8 cellular contexts compared by ENCODE assay signal in genomic region chr1:61452354-61452990, GRCh38.
DNase-seq lines count a peak whose midpoint lies in the region; ATAC-seq and TF ChIP-seq lines count a peak whose summit lies in the region.

No MANE protein-coding gene starts in this region.

- ATAC-seq in psoas muscle (no peak), HG03460 (IDR thresholded peaks at IDR 0.05; ENCODE audit: unreplicated experiment) (no peak), GM18505 (IDR thresholded peaks at IDR 0.05; ENCODE audit: unreplicated experiment) (no peak)

- H3K27me3 ChIP-seq in Caco-2 (replicated peaks; ENCODE audit: control insufficient read depth, insufficient read depth, low read length), result no peaks in the 10 kb centered on the region
- H3K27me3 ChIP-seq in esophagus squamous epithelium, result no peaks in the 10 kb centered on the region
- no peaks in the 10 kb centered on the region for H3K27me3 ChIP-seq in psoas muscle (ENCODE audit: insufficient read depth in 3 of 3, low read length in 2 of 3)

- H3K4me3 Mint-ChIP-seq in Caco-2 (ENCODE audit: unreplicated experiment), result no peak overlapping the region

- H3K9me3 Mint-ChIP-seq in Caco-2 (ENCODE audit: unreplicated experiment), result no peaks in the 10 kb centered on the region

- H3K4me1 ChIP-seq in Caco-2 (peaks cover 32% of the 10 kb centered on the region), esophagus squamous epithelium (peaks cover 44 to 71% (median 48%) of the 10 kb centered on the region in 3 donors), psoas muscle (peaks cover 65% of the 10 kb centered on the region)

- H3K36me3 ChIP-seq in Caco-2 (ENCODE audit: control insufficient read depth, insufficient read depth, low read length), result no peaks in the 10 kb centered on the region
- H3K36me3 ChIP-seq in SK-N-MC (ENCODE audit: insufficient read depth, low read length), result peaks cover 13% of the 10 kb centered on the region
- peaks cover 0 to 31% (median 4%) of the 10 kb centered on the region in 3 donors for H3K36me3 ChIP-seq in esophagus squamous epithelium
- H3K36me3 ChIP-seq in psoas muscle (ENCODE audit: insufficient read depth in 1 of 2, low read depth in 1 of 2), result peaks cover 0 to 14% of the 10 kb centered on the region in 2 donors

- TF ChIP-seq POLR2A in esophagus squamous epithelium (IDR thresholded peaks at IDR 0.05) (no peak), GM18505 (IDR thresholded peaks at IDR 0.05; ENCODE audit: borderline replicate concordance, extremely low read depth, insufficient read depth, insufficient read length) (no peak)

- TF ChIP-seq CTCF in Caco-2 (IDR thresholded peaks at IDR 0.05; ENCODE audit: insufficient read depth in 1 of 2, low read depth in 1 of 2, low read length in 1 of 2, severe bottlenecking in 1 of 2, unreplicated experiment in 1 of 2), result no peak
- no peak for TF ChIP-seq CTCF in esophagus squamous epithelium (IDR thresholded peaks at IDR 0.05)
- no peak for TF ChIP-seq CTCF in psoas muscle (IDR thresholded peaks at IDR 0.05)

- no peak for DNase-seq in Caco-2
- DNase-seq in SK-N-MC (ENCODE audit: low read depth, low spot score), result peak; percentile 87
- DNase-seq in esophagus squamous epithelium (lab: John Stamatoyannopoulos, UW), result no peak
- DNase-seq in psoas muscle, result no peak
- no peak for DNase-seq in NCI-H1105 (lab: John Stamatoyannopoulos, UW)
- no peak for DNase-seq in cerebellar nuclear complex (lab: John Stamatoyannopoulos, UW)

- H3K9me3 ChIP-seq in Caco-2 (no peaks in the 10 kb centered on the region), SK-N-MC (ENCODE audit: low read depth, low read length) (no peaks in the 10 kb centered on the region), esophagus squamous epithelium (no peaks in the 10 kb centered on the region), psoas muscle (no peaks in the 10 kb centered on the region)

- no peak overlapping the region for H3K4me3 ChIP-seq in Caco-2 (ENCODE audit: low read depth, low read length)
- H3K4me3 ChIP-seq in SK-N-MC, result peak overlapping the region; percentile 75
- no peak overlapping the region for H3K4me3 ChIP-seq in esophagus squamous epithelium
- no peak overlapping the region for H3K4me3 ChIP-seq in psoas muscle

- H3K27ac ChIP-seq in SK-N-MC (peak overlapping the region; percentile 97), esophagus squamous epithelium (peak overlapping the region; percentile 62 to 85 (median 82)), psoas muscle (peak overlapping the region; percentile 74)

- H3K9ac ChIP-seq in SK-N-MC (ENCODE audit: insufficient read length), result peak overlapping the region; percentile 56

- H3K36me3 Mint-ChIP-seq in Caco-2 (ENCODE audit: insufficient read depth, unreplicated experiment), result no peaks in the 10 kb centered on the region

- no peaks in the 10 kb centered on the region for H3K27me3 Mint-ChIP-seq in Caco-2 (ENCODE audit: insufficient read depth, unreplicated experiment)

- intact Hi-C loops in Caco-2 (cut with micrococcal nuclease; ENCODE audit: unreplicated experiment), result loop anchor here (2.0 to 5.0 kb wide), 4 partner anchors 55 to 482 kb away; no protein-coding TSS in a partner anchor
- intact Hi-C loops in esophagus squamous epithelium (cut with DNase I), result loop anchor here (10.0 kb wide), 2 partner anchors 202 to 398 kb away; no protein-coding TSS in a partner anchor
- intact Hi-C loops in psoas muscle (cut with DNase I), result loop anchor here (2.0 to 10.0 kb wide), 7 partner anchors 114 to 598 kb away; no protein-coding TSS in a partner anchor

- POLR2A ChIA-PET in Caco-2 (lab: Charles Lee), result no interaction called here

- peaks cover 13% of the 10 kb centered on the region for H3K4me1 Mint-ChIP-seq in Caco-2 (ENCODE audit: low read depth, unreplicated experiment)

- 4 to 7% methylated on average over 4 of the region's 4 CpGs for WGBS in esophagus squamous epithelium, 2 donors
- 6 to 17% (median 10%) methylated on average over 4 of the region's 4 CpGs for WGBS in psoas muscle, 3 donors

- CTCF ChIA-PET in Caco-2 (lab: Charles Lee), result interaction anchor here (0.5 kb wide), 1 partner anchor 391 kb away, joined by 3 read pairs; no protein-coding TSS in a partner anchor

- peak overlapping the region; percentile 42 for H3K27ac Mint-ChIP-seq in Caco-2 (ENCODE audit: unreplicated experiment)

- BruUV-seq in Caco-2 (replicated peaks; lab: Mats Ljungman, UMichigan), result no TSS peak
